ENCODE assay signal across 14 cellular contexts in the genomic region with DNA sequence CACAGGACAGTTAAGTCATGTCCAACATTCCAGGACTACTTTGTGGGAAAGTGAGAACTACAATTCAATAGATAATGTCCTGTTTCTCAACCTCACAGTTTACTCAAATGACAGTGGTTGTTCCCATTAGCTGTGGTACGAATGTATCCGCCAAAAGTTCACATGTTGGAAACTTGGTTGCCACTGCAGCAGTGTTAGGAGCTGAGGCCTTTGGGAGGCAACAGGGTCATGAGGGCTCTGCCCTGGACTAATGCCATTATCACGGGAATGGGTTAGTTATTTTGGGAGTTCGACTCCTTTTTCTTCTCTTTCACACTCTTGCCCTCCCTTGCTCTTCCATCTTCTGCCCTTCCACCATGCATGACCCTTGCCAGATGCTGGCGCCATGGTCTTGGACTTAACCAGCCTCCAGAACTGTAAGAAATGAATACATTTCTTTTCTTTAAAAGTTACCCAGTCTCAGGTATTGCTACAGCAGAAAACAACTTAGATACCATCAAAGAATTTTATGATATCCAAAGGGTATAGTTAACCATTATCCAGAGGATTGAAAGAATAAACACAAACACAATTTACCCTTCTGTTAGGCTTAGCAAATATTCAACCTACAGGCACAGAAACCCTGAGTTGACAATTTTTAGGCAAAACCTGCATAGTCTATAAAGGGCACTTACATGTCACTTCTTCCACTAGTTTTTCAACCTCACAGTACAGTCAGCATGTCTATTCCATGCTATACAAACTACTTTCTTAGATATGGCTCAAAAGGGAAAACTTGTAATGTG.
"Had no signal": no experiment of that assay in that cellular context is flagged by ENCODE, and none has a peak within 500 bp of the region (broad histone marks: within the 10 kb centered on the region; RNA-seq: fewer than 3 reads in every experiment).

No MANE protein-coding gene starts in this region.

- H3K27me3 ChIP-seq: body of pancreas had no signal

- H3K9me3 ChIP-seq: body of pancreas had no signal

- DNase-seq: activated CD4-positive, alpha-beta memory T cell treated with anti-CD3 and anti-CD28 coated beads for 36 hours; activated CD4-positive, CD25-positive, alpha-beta regulatory T cell treated with anti-CD3 and anti-CD28 coated beads, Interleukin-2, amount 50 U/mL, for 72 hours; activated naive CD4-positive, alpha-beta T cell treated with Interleukin-2 at 50 U/mL for 16 hours; activated T-cell treated with anti-CD3 and anti-CD28 coated beads, Interleukin-2, amount 50 U/mL, for 48 hours; amniotic stem cell; body of pancreas; central memory CD4-positive, alpha-beta T cell; cortex of kidney; effector CD8-positive, alpha-beta T cell; kidney; stimulated activated CD4-positive, alpha-beta T cell treated with anti-CD3 and anti-CD28 coated beads, Interleukin-4, amount 100 ng/mL, for 1 hour; stimulated activated CD8-positive, alpha-beta memory T cell treated with anti-CD3 and anti-CD28 coated beads, Interleukin-4, amount 100 ng/mL, for 48 hours had no signal

- ATAC-seq: body of pancreas; natural killer cell treated with Interleukin-12 subunit alpha and Interleukin-12 subunit beta and Interleukin-15 and Interleukin-18, amount 100 ng/mL, for 72 hours had no signal

- FAIRE-seq: kidney had no signal

- H3K4me3 ChIP-seq: body of pancreas had no signal

- H3K27me3 Mint-ChIP-seq: activated CD4-positive, alpha-beta memory T cell treated with anti-CD3 and anti-CD28 coated beads for 36 hours; natural killer cell treated with Interleukin-12 subunit alpha and Interleukin-12 subunit beta and Interleukin-15 and Interleukin-18, amount 100 ng/mL, for 72 hours; stimulated activated naive CD8-positive, alpha-beta T cell treated with anti-CD3 and anti-CD28 coated beads, Interleukin-15, Interleukin-2, amounts not matched to agents 100 ng/mL and 50 ng/mL, for 24 hours had no signal

- H3K27ac Mint-ChIP-seq: activated CD4-positive, alpha-beta memory T cell treated with anti-CD3 and anti-CD28 coated beads for 36 hours had no signal

- H3K4me3 Mint-ChIP-seq: activated CD4-positive, alpha-beta memory T cell treated with anti-CD3 and anti-CD28 coated beads for 36 hours; natural killer cell treated with Interleukin-12 subunit alpha and Interleukin-12 subunit beta and Interleukin-15 and Interleukin-18, amount 100 ng/mL, for 72 hours; stimulated activated naive CD8-positive, alpha-beta T cell treated with anti-CD3 and anti-CD28 coated beads, Interleukin-15, Interleukin-2, amounts not matched to agents 100 ng/mL and 50 ng/mL, for 24 hours had no signal

- H3K9me3 Mint-ChIP-seq: activated CD4-positive, alpha-beta memory T cell treated with anti-CD3 and anti-CD28 coated beads for 36 hours; natural killer cell treated with Interleukin-12 subunit alpha and Interleukin-12 subunit beta and Interleukin-15 and Interleukin-18, amount 100 ng/mL, for 72 hours; stimulated activated naive CD8-positive, alpha-beta T cell treated with anti-CD3 and anti-CD28 coated beads, Interleukin-15, Interleukin-2, amounts not matched to agents 100 ng/mL and 50 ng/mL, for 24 hours had no signal
